18 cellular contexts compared by ENCODE assay signal in the genomic region with DNA sequence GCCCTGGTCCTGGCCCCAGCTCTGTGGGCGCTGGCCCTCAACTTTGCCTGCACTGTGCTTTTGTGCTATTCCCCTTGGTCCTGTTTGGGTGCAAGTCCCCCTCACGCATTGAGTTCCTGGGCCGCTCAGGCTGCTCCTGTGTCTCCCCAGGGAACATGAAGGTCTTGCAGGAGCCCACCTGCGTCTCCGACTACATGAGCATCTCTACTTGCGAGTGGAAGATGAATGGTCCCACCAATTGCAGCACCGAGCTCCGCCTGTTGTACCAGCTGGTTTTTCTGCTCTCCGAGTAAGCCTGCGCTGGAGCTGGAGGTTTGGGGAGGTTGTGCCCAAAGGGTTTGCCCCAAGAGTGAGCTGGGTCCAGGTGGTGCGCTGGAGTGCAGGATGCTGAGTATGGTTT.
"Had no signal": no experiment of that assay in that cellular context is flagged by ENCODE, and none has a peak within 500 bp of the region (broad histone marks: within the 10 kb centered on the region; RNA-seq: fewer than 3 reads in every experiment).

No MANE protein-coding gene starts in this region.

- H3K27me3 ChIP-seq: body of pancreas, dorsolateral prefrontal cortex, hepatocyte, spleen, upper lobe of left lung had no signal

- H3K27ac Mint-ChIP-seq: activated CD4-positive, alpha-beta T cell treated with anti-CD3 and anti-CD28 coated beads, Interleukin-2, amount 10 ng/mL, durations not matched to agents 7 days and 5 days; activated naive CD8-positive, alpha-beta T cell treated with anti-CD3 and anti-CD28 coated beads, Interleukin-2, amount 10 ng/mL, durations not matched to agents 7 days and 5 days; nephron; stimulated activated memory B cell treated with anti-CD40 and anti-IgM and Interleukin-4, amounts not matched to agents 10 μg/mL and 1 μg/mL and 100 μg/mL, for 72 hours; WTC11 had no signal

- DNase-seq: activated CD4-positive, alpha-beta T cell treated with anti-CD3 and anti-CD28 coated beads, Interleukin-2, amount 10 ng/mL, durations not matched to agents 7 days and 5 days; activated naive CD8-positive, alpha-beta T cell treated with anti-CD3 and anti-CD28 coated beads, Interleukin-2, amount 10 ng/mL, durations not matched to agents 7 days and 5 days; body of pancreas; dorsolateral prefrontal cortex; foreskin fibroblast; mesenchymal stem cell; mucosa of descending colon; nucleus accumbens; spleen; stimulated activated CD4-positive, alpha-beta T cell treated with anti-CD3 and anti-CD28 coated beads, Interleukin-4, amount 100 ng/mL, for 4 hours; upper lobe of left lung had no signal

- H3K27me3 Mint-ChIP-seq: activated CD4-positive, alpha-beta T cell treated with anti-CD3 and anti-CD28 coated beads, Interleukin-2, amount 10 ng/mL, durations not matched to agents 7 days and 5 days; activated naive CD8-positive, alpha-beta T cell treated with anti-CD3 and anti-CD28 coated beads, Interleukin-2, amount 10 ng/mL, durations not matched to agents 7 days and 5 days; activated T-helper 17 cell treated with anti-CD3 and anti-CD28 coated beads, Interleukin-2, amount 50 U/mL, for 72 hours; stimulated activated memory B cell treated with anti-CD40 and anti-IgM and Interleukin-4, amounts not matched to agents 10 μg/mL and 1 μg/mL and 100 μg/mL, for 72 hours had no signal

- ATAC-seq: activated T-helper 17 cell treated with anti-CD3 and anti-CD28 coated beads, Interleukin-2, amount 50 U/mL, for 72 hours; body of pancreas; mucosa of descending colon; stimulated activated memory B cell treated with anti-CD40 and anti-IgM and Interleukin-4, amounts not matched to agents 10 μg/mL and 1 μg/mL and 100 μg/mL, for 72 hours; WTC11 had no signal

- H3K4me1 Mint-ChIP-seq: nephron, WTC11 had no signal

- H3K9me3 ChIP-seq: body of pancreas, mucosa of descending colon, spleen, thoracic aorta, upper lobe of left lung had no signal

- H3K4me3 Mint-ChIP-seq: activated CD4-positive, alpha-beta T cell treated with anti-CD3 and anti-CD28 coated beads, Interleukin-2, amount 10 ng/mL, durations not matched to agents 7 days and 5 days; activated naive CD8-positive, alpha-beta T cell treated with anti-CD3 and anti-CD28 coated beads, Interleukin-2, amount 10 ng/mL, durations not matched to agents 7 days and 5 days; activated T-helper 17 cell treated with anti-CD3 and anti-CD28 coated beads, Interleukin-2, amount 50 U/mL, for 72 hours; nephron; stimulated activated memory B cell treated with anti-CD40 and anti-IgM and Interleukin-4, amounts not matched to agents 10 μg/mL and 1 μg/mL and 100 μg/mL, for 72 hours; WTC11 had no signal

- H3K27ac ChIP-seq: body of pancreas, dorsolateral prefrontal cortex, epithelial cell of prostate, hepatocyte, thoracic aorta, upper lobe of left lung had no signal

- H3K9me3 Mint-ChIP-seq: activated CD4-positive, alpha-beta T cell treated with anti-CD3 and anti-CD28 coated beads, Interleukin-2, amount 10 ng/mL, durations not matched to agents 7 days and 5 days; activated naive CD8-positive, alpha-beta T cell treated with anti-CD3 and anti-CD28 coated beads, Interleukin-2, amount 10 ng/mL, durations not matched to agents 7 days and 5 days; activated T-helper 17 cell treated with anti-CD3 and anti-CD28 coated beads, Interleukin-2, amount 50 U/mL, for 72 hours; nephron; stimulated activated memory B cell treated with anti-CD40 and anti-IgM and Interleukin-4, amounts not matched to agents 10 μg/mL and 1 μg/mL and 100 μg/mL, for 72 hours had no signal

- H3K4me1 ChIP-seq: body of pancreas had no signal

- H3K4me3 ChIP-seq: body of pancreas, dorsolateral prefrontal cortex, hepatocyte, mucosa of descending colon, spleen, thoracic aorta, upper lobe of left lung had no signal
